28 cellular contexts compared by ENCODE assay signal in the genomic region with DNA sequence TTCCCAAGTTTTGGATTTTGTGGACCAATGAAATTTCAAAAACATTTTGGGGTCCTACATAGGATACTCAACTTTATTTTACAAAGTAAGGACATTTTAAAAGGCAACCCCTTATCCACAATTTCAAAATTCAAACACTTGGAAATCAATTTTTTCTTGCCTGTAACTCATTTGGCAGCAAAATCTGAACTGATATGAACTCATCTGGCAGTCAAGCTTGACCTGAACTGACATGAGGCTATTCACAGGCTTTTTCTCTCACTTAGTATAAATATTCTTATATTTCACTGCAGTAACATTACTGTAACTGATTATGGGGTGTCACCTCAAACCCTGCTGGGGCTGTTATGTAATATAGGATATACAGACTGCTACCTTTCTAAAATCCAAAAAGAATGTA.
"Had no signal": no experiment of that assay in that cellular context is flagged by ENCODE, and none has a peak within 500 bp of the region (broad histone marks: within the 10 kb centered on the region; RNA-seq: fewer than 3 reads in every experiment).

No MANE protein-coding gene starts in this region.

- FAIRE-seq: colon, endometrium, endothelial cell of umbilical vein, frontal cortex had no signal

- ATAC-seq: effector memory CD8-positive, alpha-beta T cell; esophagus mucosa; foreskin keratinocyte; gastrocnemius medialis; gastroesophageal sphincter; heart left ventricle; heart right ventricle had no signal

- H3K4me1 ChIP-seq: colonic mucosa, esophagus muscularis mucosa, gastrocnemius medialis, gastroesophageal sphincter, heart left ventricle, heart right ventricle had no signal

- H3K36me3 ChIP-seq: colonic mucosa, esophagus muscularis mucosa, esophagus squamous epithelium, gastrocnemius medialis, gastroesophageal sphincter, heart left ventricle, heart right ventricle had no signal

- H3K27me3 ChIP-seq: colonic mucosa, esophagus muscularis mucosa, esophagus squamous epithelium, foreskin keratinocyte, gastrocnemius medialis, gastroesophageal sphincter, heart left ventricle, heart right ventricle had no signal

- H3K27ac ChIP-seq: colonic mucosa, coronary artery, dorsolateral prefrontal cortex, epithelial cell of prostate, esophagus muscularis mucosa, esophagus squamous epithelium, foreskin keratinocyte, gastrocnemius medialis, gastroesophageal sphincter, heart left ventricle, heart right ventricle had no signal

- DNase-seq: colonic mucosa; cortex of kidney; dermis blood vessel endothelial cell; dorsolateral prefrontal cortex; effector CD4-positive, alpha-beta T cell; effector CD8-positive, alpha-beta T cell; effector memory CD4-positive, alpha-beta T cell; effector memory CD8-positive, alpha-beta T cell; endodermal cell; erythroblast; esophagus squamous epithelium; foreskin fibroblast; foreskin keratinocyte; foreskin melanocyte; gastrocnemius medialis; glutamatergic neuron; head of caudate nucleus; heart left ventricle; heart right ventricle had no signal

- H3K4me3 ChIP-seq: colonic mucosa, coronary artery, dorsolateral prefrontal cortex, esophagus muscularis mucosa, esophagus squamous epithelium, gastrocnemius medialis, gastroesophageal sphincter, heart left ventricle, heart right ventricle had no signal

- H3K9me3 ChIP-seq: colonic mucosa, esophagus muscularis mucosa, esophagus squamous epithelium, gastrocnemius medialis, gastroesophageal sphincter, heart left ventricle, heart right ventricle had no signal
